In the genomic region with DNA sequence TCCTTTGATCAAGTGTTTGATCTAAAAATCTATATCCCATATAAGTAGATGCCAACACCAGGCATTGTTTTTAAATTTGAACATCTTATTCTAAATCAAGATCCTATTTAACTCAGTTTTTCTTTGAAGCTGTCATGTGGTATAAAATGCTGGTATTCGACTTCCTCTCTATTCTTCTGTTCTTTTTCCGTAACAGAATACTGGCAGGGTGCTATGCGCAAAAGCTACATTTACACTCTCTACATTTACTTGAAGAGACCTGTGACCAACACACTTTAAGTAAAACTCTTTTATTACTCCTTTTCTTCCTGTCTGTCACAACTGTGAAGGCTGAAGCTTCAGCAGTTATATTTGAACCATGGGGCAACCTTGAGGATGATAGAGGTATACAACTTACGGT, we compare ENCODE assay signal across 22 cellular contexts.
DNase-seq lines count a peak whose midpoint lies in the region; ATAC-seq and TF ChIP-seq lines count a peak whose summit lies in the region.
"Had no signal": no experiment of that assay in that cellular context is flagged by ENCODE, and none has a peak within 500 bp of the region (broad histone marks: within the 10 kb centered on the region; RNA-seq: fewer than 3 reads in every experiment).

No MANE protein-coding gene starts in this region.

- peak overlapping the region; percentile 63 for H3K27ac Mint-ChIP-seq in CD4-positive, alpha-beta T cell
- H3K27ac Mint-ChIP-seq in GM23338 (peak overlapping the region; percentile 61; the same call in 1 of the 2 replicates), WTC11 (peak overlapping the region; percentile 25; the same call in 1 of the 2 replicates)
- H3K27ac Mint-ChIP-seq: B cell; CD4-positive, alpha-beta memory T cell; CD8-positive, alpha-beta memory T cell had no signal

- peak; percentile 58 for ATAC-seq in CD4-positive, alpha-beta T cell (ENCODE audit: poor library complexity)
- ATAC-seq in GM23338, result peak; percentile 31; the same call in 2 of the 3 replicates
- ATAC-seq in WTC11, result no peak
- no peak for ATAC-seq in GM21528 (IDR thresholded peaks at IDR 0.05; ENCODE audit: low FRiP score, unreplicated experiment)
- ATAC-seq: A549 had no signal

- H4K20me1 ChIP-seq in GM23338 (replicated peaks; ENCODE audit: insufficient read depth), result no peaks in the 10 kb centered on the region
- H4K20me1 ChIP-seq: BLaER1 treated with 17β-estradiol and CSF1 and Interleukin-3, amounts not matched to agents 10 nM and 100 nM had no signal

- H3K27me3 ChIP-seq in CD4-positive, alpha-beta T cell (ENCODE audit: control insufficient read depth, insufficient read depth, low read length), result no peaks in the 10 kb centered on the region
- H3K27me3 ChIP-seq in GM23338 (ENCODE audit: insufficient read depth), result no peaks in the 10 kb centered on the region
- H3K27me3 ChIP-seq in ascending aorta, result no peaks in the 10 kb centered on the region
- H3K27me3 ChIP-seq: BLaER1 treated with 17β-estradiol and CSF1 and Interleukin-3, amounts not matched to agents 10 nM and 100 nM had no signal

- no peaks in the 10 kb centered on the region for H3K79me2 ChIP-seq in GM23338 (replicated peaks; ENCODE audit: insufficient read depth)

- H3K27ac ChIP-seq in CD4-positive, alpha-beta T cell (ENCODE audit: low read depth, low read length), result no peak overlapping the region
- no peak overlapping the region for H3K27ac ChIP-seq in GM23338 (ENCODE audit: low read depth)
- H3K27ac ChIP-seq in ascending aorta, result no peak overlapping the region
- H3K27ac ChIP-seq: 22Rv1; A549; BLaER1 treated with 17β-estradiol and CSF1 and Interleukin-3, amounts not matched to agents 10 nM and 100 nM; C4-2B had no signal

- H3F3A ChIP-seq in GM23338 (replicated peaks; ENCODE audit: low read depth), result no peaks in the 10 kb centered on the region

- H2AFZ ChIP-seq in GM23338, result 0 out of 2 replicates have a peak overlapping the region, but pooled peaks have one; percentile 19

- H3K36me3 ChIP-seq in GM23338 (ENCODE audit: insufficient read depth), result no peaks in the 10 kb centered on the region
- no peaks in the 10 kb centered on the region for H3K36me3 ChIP-seq in ascending aorta
- H3K36me3 ChIP-seq: BLaER1 treated with 17β-estradiol and CSF1 and Interleukin-3, amounts not matched to agents 10 nM and 100 nM had no signal

- no peaks in the 10 kb centered on the region for H3K27me3 Mint-ChIP-seq in CD4-positive, alpha-beta T cell
- H3K27me3 Mint-ChIP-seq in GM23338 (ENCODE audit: insufficient read depth, low read depth, poor library complexity) (no peaks in the 10 kb centered on the region), WTC11 (ENCODE audit: low read depth) (no peaks in the 10 kb centered on the region)
- H3K27me3 Mint-ChIP-seq: B cell; CD4-positive, alpha-beta memory T cell; CD8-positive, alpha-beta memory T cell had no signal

- H3K4me1 Mint-ChIP-seq in CD4-positive, alpha-beta T cell (ENCODE audit: low read depth), result peaks cover 13% of the 10 kb centered on the region
- H3K4me1 Mint-ChIP-seq in GM23338 (peaks cover 24% of the 10 kb centered on the region), WTC11 (peaks cover 38% of the 10 kb centered on the region)
- H3K4me1 Mint-ChIP-seq: B cell; CD4-positive, alpha-beta memory T cell; CD8-positive, alpha-beta memory T cell had no signal

- 0 out of 2 replicates have a peak overlapping the region, but pooled peaks have one; percentile 15 for H3K4me2 ChIP-seq in GM23338
- H3K4me2 ChIP-seq: A549; BLaER1 treated with 17β-estradiol and CSF1 and Interleukin-3, amounts not matched to agents 10 nM and 100 nM had no signal

- POLR2A ChIA-PET in CD4-positive, alpha-beta T cell (lab: Charles Lee), result no interaction called here
- POLR2A ChIA-PET in WTC11 (lab: Charles Lee), result no interaction called here

- peaks cover 6% of the 10 kb centered on the region for H3K9me3 Mint-ChIP-seq in CD4-positive, alpha-beta T cell
- H3K9me3 Mint-ChIP-seq in GM23338 (no peaks in the 10 kb centered on the region; the same call in 2 of the 3 replicates), WTC11 (no peaks in the 10 kb centered on the region)

- no peaks in the 10 kb centered on the region for H3K36me3 Mint-ChIP-seq in CD4-positive, alpha-beta T cell (ENCODE audit: low read depth)
- H3K36me3 Mint-ChIP-seq in GM23338 (ENCODE audit: low read depth), result no peaks in the 10 kb centered on the region
- H3K36me3 Mint-ChIP-seq in WTC11, result no peaks in the 10 kb centered on the region
- H3K36me3 Mint-ChIP-seq: CD4-positive, alpha-beta memory T cell; CD8-positive, alpha-beta memory T cell had no signal

- H3K4me3 ChIP-seq in GM23338, result no peak overlapping the region
- H3K4me3 ChIP-seq in Jurkat, Clone E6-1 (ENCODE audit: low read length), result no peak overlapping the region
- H3K4me3 ChIP-seq in ascending aorta, result no peak overlapping the region
- H3K4me3 ChIP-seq: A549; BLaER1 treated with 17β-estradiol and CSF1 and Interleukin-3, amounts not matched to agents 10 nM and 100 nM had no signal

- H3K9me2 ChIP-seq in GM23338 (ENCODE audit: insufficient read depth), result no peaks in the 10 kb centered on the region

- intact Hi-C loops in CD4-positive, alpha-beta T cell (cut with DNase I, micrococcal nuclease), result no loop called here
- intact Hi-C loops in ascending aorta (cut with DNase I), result no loop called here

- no peak for DNase-seq in CD4-positive, alpha-beta T cell
- DNase-seq in GM23338 (ENCODE audit: low spot score) (peak; percentile 22), WTC11 (ENCODE audit: low spot score) (no peak), ascending aorta (ENCODE audit: low spot score in 2 of 2) (no peak), nucleus accumbens (lab: John Stamatoyannopoulos, UW) (no peak), NCI-H1092 (lab: John Stamatoyannopoulos, UW) (no peak)
- DNase-seq in Jurkat, Clone E6-1 (ENCODE audit: low read depth, low spot score), result peak; percentile 7
- DNase-seq: AML-193; CD4-positive, alpha-beta memory T cell; CD8-positive, alpha-beta memory T cell; COR-L47; DMS 273 treated with DMSO at 0.1 percent for 48 hours; DMS153; DMS53; DMS79; GF-D8 had no signal

- TF ChIP-seq CTCF in CD4-positive, alpha-beta T cell (IDR thresholded peaks at IDR 0.05), result no peak
- no peak for TF ChIP-seq CTCF in GM23338 (conservative IDR thresholded peaks at IDR 0.05; ENCODE audit: low read depth in 2 of 2)
- no peak for TF ChIP-seq CTCF in WTC11 (IDR thresholded peaks at IDR 0.05)
- no peak for TF ChIP-seq CTCF in ascending aorta (IDR thresholded peaks at IDR 0.05)

- peaks cover 25% of the 10 kb centered on the region for H3K4me1 ChIP-seq in GM23338 (ENCODE audit: insufficient read depth)
- H3K4me1 ChIP-seq in ascending aorta, result no peaks in the 10 kb centered on the region
- H3K4me1 ChIP-seq: A549; BLaER1 treated with 17β-estradiol and CSF1 and Interleukin-3, amounts not matched to agents 10 nM and 100 nM had no signal

- H3K9me3 ChIP-seq in CD4-positive, alpha-beta T cell (ENCODE audit: control insufficient read depth, low read length), result no peaks in the 10 kb centered on the region
- no peaks in the 10 kb centered on the region for H3K9me3 ChIP-seq in ascending aorta
- H3K9me3 ChIP-seq: A549; BLaER1 treated with 17β-estradiol and CSF1 and Interleukin-3, amounts not matched to agents 10 nM and 100 nM had no signal

- CTCF ChIA-PET in CD4-positive, alpha-beta T cell (lab: Charles Lee), result no interaction called here
- CTCF ChIA-PET in WTC11 (lab: Charles Lee), result no interaction called here

- H3K4me3 Mint-ChIP-seq in CD4-positive, alpha-beta T cell, result peak overlapping the region; percentile 16
- H3K4me3 Mint-ChIP-seq in GM23338 (no peak overlapping the region), WTC11 (no peak overlapping the region)
- H3K4me3 Mint-ChIP-seq: B cell; CD4-positive, alpha-beta memory T cell; CD8-positive, alpha-beta memory T cell had no signal

TF ChIP-seq in WTC11, 78 proteins besides CTCF, POLR2A, EP300 and RAD21 (continues in another document):
- no peak for TF ChIP-seq FOXK1 (CRISPR knock-in tag; IDR thresholded peaks at IDR 0.05)
- TF ChIP-seq ESRRA (CRISPR knock-in tag; IDR thresholded peaks at IDR 0.05; ENCODE audit: borderline replicate concordance), result no peak
- TF ChIP-seq SP1 (CRISPR knock-in tag; conservative IDR thresholded peaks at IDR 0.05), result no peak
- no peak for TF ChIP-seq ERG (CRISPR knock-in tag; IDR thresholded peaks at IDR 0.05)
- no peak for TF ChIP-seq E2F1 (CRISPR knock-in tag; IDR thresholded peaks at IDR 0.05)

Comparison
In these comparisons a context has a peak if more than half of its experiments do, and no peak if none do; other contexts are left out.
1. ATAC-seq: peak in CD4-positive, alpha-beta T cell (single experiment) and GM23338 (single experiment); none in WTC11 (single experiment) and GM21528 (single experiment).
2. DNase-seq: peak in GM23338 (single experiment) and Jurkat, Clone E6-1 (single experiment); none in CD4-positive, alpha-beta T cell (0 of 10), WTC11 (single experiment), ascending aorta (0 of 2), nucleus accumbens (0 of 56) and NCI-H1092 (single experiment).
3. Peak in every context shown above with its lines, with median percentiles within 50 percentile points of each other: H3K27ac Mint-ChIP-seq.